Comparison of ENCODE assay signal across 16 cellular contexts in the genomic region with DNA sequence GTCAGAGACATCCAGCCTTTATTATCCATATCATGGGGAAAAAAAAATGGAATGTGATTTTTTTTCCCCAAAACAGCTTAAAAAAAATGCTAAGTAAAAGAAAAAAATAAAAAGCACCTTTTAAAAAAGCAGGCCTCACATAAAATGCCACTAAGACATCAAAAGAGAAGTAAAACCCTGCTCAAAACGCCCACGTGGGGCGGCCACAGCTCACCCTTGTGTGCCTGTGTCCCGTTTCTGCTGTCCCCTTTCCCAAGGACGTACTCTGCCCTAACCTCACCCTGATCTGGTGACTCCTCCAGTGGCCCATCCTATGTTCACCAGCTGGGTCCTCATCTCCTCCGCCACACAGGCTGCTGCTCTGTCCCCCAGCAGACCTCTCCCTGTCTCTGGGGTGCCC.
DNase-seq lines count a peak whose midpoint lies in the region; ATAC-seq and TF ChIP-seq lines count a peak whose summit lies in the region.
"Had no signal": no experiment of that assay in that cellular context is flagged by ENCODE, and none has a peak within 500 bp of the region (broad histone marks: within the 10 kb centered on the region; RNA-seq: fewer than 3 reads in every experiment).

No MANE protein-coding gene starts in this region.

- H3K27me3 Mint-ChIP-seq in Calu3 (ENCODE audit: unreplicated experiment): no peaks in the 10 kb centered on the region
- H3K27me3 Mint-ChIP-seq in endodermal cell (ENCODE audit: insufficient read depth): no peaks in the 10 kb centered on the region
- H3K27me3 Mint-ChIP-seq in neural crest cell (ENCODE audit: low read depth): no peaks in the 10 kb centered on the region
- H3K27me3 Mint-ChIP-seq in stimulated activated naive B cell treated with anti-CD40 and anti-IgM and Interleukin-4, amounts not matched to agents 10 μg/mL and 1 μg/mL and 100 μg/mL, for 72 hours: no peaks in the 10 kb centered on the region
- H3K27me3 Mint-ChIP-seq: IgD-negative memory B cell had no signal

- H3K4me1 Mint-ChIP-seq in Calu3 (ENCODE audit: low read depth, unreplicated experiment) (peaks cover 12% of the 10 kb centered on the region), endodermal cell (peaks cover 2% of the 10 kb centered on the region), neural crest cell (peaks cover 20% of the 10 kb centered on the region)
- H3K4me1 Mint-ChIP-seq in stimulated activated naive B cell treated with anti-CD40 and anti-IgM and Interleukin-4, amounts not matched to agents 10 μg/mL and 1 μg/mL and 100 μg/mL, for 72 hours: peaks cover 4 to 14% of the 10 kb centered on the region in 2 donors

- peaks cover 4% of the 10 kb centered on the region for H3K36me3 ChIP-seq in endodermal cell (ENCODE audit: control insufficient read depth, insufficient read depth, low read length)

- intact Hi-C loops in Calu3 (cut with micrococcal nuclease; ENCODE audit: unreplicated experiment): no loop called here

- no peak for TF ChIP-seq CTCF in Calu3 (IDR thresholded peaks at IDR 0.05; ENCODE audit: unreplicated experiment)
- no peak for TF ChIP-seq CTCF in endodermal cell (conservative IDR thresholded peaks at IDR 0.05)
- no peak for TF ChIP-seq CTCF in neural crest cell (conservative IDR thresholded peaks at IDR 0.05)

- H3K9me3 ChIP-seq in endodermal cell (ENCODE audit: control insufficient read depth, low read length): no peaks in the 10 kb centered on the region
- H3K9me3 ChIP-seq: BLaER1 treated with 17β-estradiol and CSF1 and Interleukin-3, amounts not matched to agents 10 nM and 100 nM had no signal

- H3K4me3 Mint-ChIP-seq in Calu3 (ENCODE audit: low read depth, unreplicated experiment) (no peak overlapping the region), endodermal cell (no peak overlapping the region), neural crest cell (no peak overlapping the region)
- no peak overlapping the region for H3K4me3 Mint-ChIP-seq in stimulated activated naive B cell treated with anti-CD40 and anti-IgM and Interleukin-4, amounts not matched to agents 10 μg/mL and 1 μg/mL and 100 μg/mL, for 72 hours
- H3K4me3 Mint-ChIP-seq: CD4-positive, alpha-beta T cell; IgD-negative memory B cell had no signal

- H3K27ac Mint-ChIP-seq in Calu3 (ENCODE audit: unreplicated experiment) (no peak overlapping the region), endodermal cell (peak overlapping the region; percentile 72), neural crest cell (ENCODE audit: unreplicated experiment) (peak overlapping the region; percentile 94)
- H3K27ac Mint-ChIP-seq in stimulated activated naive B cell treated with anti-CD40 and anti-IgM and Interleukin-4, amounts not matched to agents 10 μg/mL and 1 μg/mL and 100 μg/mL, for 72 hours: no peak overlapping the region
- H3K27ac Mint-ChIP-seq: CD4-positive, alpha-beta T cell had no signal

- no peaks in the 10 kb centered on the region for H3K9me3 Mint-ChIP-seq in Calu3 (ENCODE audit: low read depth, unreplicated experiment)
- H3K9me3 Mint-ChIP-seq in endodermal cell: no peaks in the 10 kb centered on the region
- no peaks in the 10 kb centered on the region for H3K9me3 Mint-ChIP-seq in neural crest cell
- no peaks in the 10 kb centered on the region for H3K9me3 Mint-ChIP-seq in stimulated activated naive B cell treated with anti-CD40 and anti-IgM and Interleukin-4, amounts not matched to agents 10 μg/mL and 1 μg/mL and 100 μg/mL, for 72 hours
- H3K9me3 Mint-ChIP-seq: CD4-positive, alpha-beta T cell; IgD-negative memory B cell had no signal

- no peaks in the 10 kb centered on the region for H3K27me3 ChIP-seq in endodermal cell (ENCODE audit: control insufficient read depth, insufficient read depth, low read length, poor library complexity, severe bottlenecking)
- H3K27me3 ChIP-seq: BLaER1 treated with 17β-estradiol and CSF1 and Interleukin-3, amounts not matched to agents 10 nM and 100 nM had no signal

- WGBS in endodermal cell (ENCODE audit: insufficient coverage in 1 of 2, insufficient read length in 1 of 2), 2 experiments: 83 to 94% methylated on average over 1 to 6 of the region's 6 CpGs

- H3K4me3 ChIP-seq in endodermal cell (ENCODE audit: low read length): no peak overlapping the region
- H3K4me3 ChIP-seq: BLaER1 treated with 17β-estradiol and CSF1 and Interleukin-3, amounts not matched to agents 10 nM and 100 nM had no signal

- CTCF ChIA-PET in Calu3 (lab: Charles Lee): interaction anchor here (0.6 kb wide), 1 partner anchor 979 kb away, joined by 5 read pairs; no protein-coding TSS in a partner anchor

- DNase-seq in Calu3 (no peak), endodermal cell (no peak), neural crest cell (ENCODE audit: low read depth, low spot score) (no peak), GOT3 (lab: John Stamatoyannopoulos, UW) (no peak), NOMO-1 treated with DMSO at 0.1 percent for 48 hours (lab: John Stamatoyannopoulos, UW; ENCODE audit: unreplicated experiment) (no peak), SHP77 treated with DMSO at 0.1 percent for 48 hours (lab: John Stamatoyannopoulos, UW) (no peak)
- no peak for DNase-seq in stimulated activated naive B cell treated with anti-CD40 and anti-IgM and Interleukin-4, amounts not matched to agents 10 μg/mL and 1 μg/mL and 100 μg/mL, for 72 hours
- DNase-seq: ACHN; CD4-positive, alpha-beta T cell; DMS153; DMS79 treated with DMSO at 0.1 percent for 48 hours; EL; KG1 had no signal

- TSS peak; percentile 12 for BruUV-seq in Calu3 (replicated peaks; lab: Mats Ljungman, UMichigan)

- H3K36me3 Mint-ChIP-seq in Calu3 (ENCODE audit: insufficient read depth, unreplicated experiment) (peaks cover 21% of the 10 kb centered on the region), endodermal cell (ENCODE audit: low read depth) (peaks cover 30% of the 10 kb centered on the region), neural crest cell (ENCODE audit: low read depth) (no peaks in the 10 kb centered on the region)
- H3K36me3 Mint-ChIP-seq in stimulated activated naive B cell treated with anti-CD40 and anti-IgM and Interleukin-4, amounts not matched to agents 10 μg/mL and 1 μg/mL and 100 μg/mL, for 72 hours: peaks cover 0 to 1% of the 10 kb centered on the region in 2 donors

- no peak overlapping the region for H3K27ac ChIP-seq in endodermal cell (ENCODE audit: low read depth, low read length)
- H3K27ac ChIP-seq: BLaER1 treated with 17β-estradiol and CSF1 and Interleukin-3, amounts not matched to agents 10 nM and 100 nM had no signal

- H3K4me1 ChIP-seq in endodermal cell (ENCODE audit: control insufficient read depth, insufficient read depth, low read length): no peaks in the 10 kb centered on the region
- H3K4me1 ChIP-seq: BLaER1 treated with 17β-estradiol and CSF1 and Interleukin-3, amounts not matched to agents 10 nM and 100 nM had no signal

- no peak overlapping the region for H3K9ac ChIP-seq in endodermal cell (ENCODE audit: extremely low read depth, low read length, poor library complexity, severe bottlenecking)
- H3K9ac ChIP-seq: BLaER1 treated with 17β-estradiol and CSF1 and Interleukin-3, amounts not matched to agents 10 nM and 100 nM had no signal

- ATAC-seq in stimulated activated naive B cell treated with anti-CD40 and anti-IgM and Interleukin-4, amounts not matched to agents 10 μg/mL and 1 μg/mL and 100 μg/mL, for 72 hours (replicated peaks): peak; percentile 38 to 56
- ATAC-seq: HCT116 had no signal

Comparison
In these comparisons a context has a peak if more than half of its experiments do, and no peak if none do; other contexts are left out.
1. H3K27ac Mint-ChIP-seq: peak in endodermal cell (single experiment) and neural crest cell (single experiment); none in Calu3 (single experiment) and stimulated activated naive B cell treated with anti-CD40 and anti-IgM and Interleukin-4, amounts not matched to agents 10 μg/mL and 1 μg/mL and 100 μg/mL, for 72 hours (single experiment).